32 cellular contexts compared by ENCODE assay signal in the genomic region with DNA sequence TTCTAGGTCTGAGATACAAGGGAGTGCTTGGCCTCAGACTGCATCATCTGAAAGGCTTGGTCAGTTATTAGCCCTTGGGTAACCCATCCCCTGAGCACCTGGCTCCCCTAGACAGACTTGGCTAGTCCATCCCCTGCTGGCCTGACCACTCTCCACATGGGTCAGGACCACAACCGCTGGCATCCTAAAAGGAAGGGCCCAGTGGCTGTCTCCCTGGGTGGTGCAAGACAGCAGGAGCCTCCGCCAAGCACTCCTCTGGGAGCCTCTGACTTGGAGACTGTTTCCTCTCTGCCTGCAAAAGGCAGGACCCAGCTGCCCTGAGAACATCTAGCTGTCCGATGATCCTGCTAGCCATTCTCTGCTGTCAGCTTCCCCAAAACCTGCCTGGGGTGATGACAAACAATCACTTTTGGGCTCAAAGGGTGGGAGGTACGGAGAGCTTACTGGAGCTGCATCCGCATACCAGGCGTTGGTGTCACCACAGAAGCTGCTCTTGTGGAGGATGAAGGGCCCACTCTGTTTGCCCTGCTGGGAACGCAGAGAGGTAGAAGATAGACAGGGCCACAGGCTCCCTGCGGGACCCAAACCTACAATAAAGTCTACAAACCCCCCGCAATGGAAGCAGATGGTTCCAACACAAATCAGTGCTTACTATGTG.
DNase-seq lines count a peak whose midpoint lies in the region; ATAC-seq, FAIRE-seq and TF ChIP-seq lines count a peak whose summit lies in the region.
"Had no signal": no experiment of that assay in that cellular context is flagged by ENCODE, and none has a peak within 500 bp of the region (broad histone marks: within the 10 kb centered on the region; RNA-seq: fewer than 3 reads in every experiment).

No MANE protein-coding gene starts in this region.

- peak overlapping the region; percentile 63; the same call in 1 of the 2 replicates for H2BK5ac ChIP-seq in H1 (ENCODE audit: low read depth, low read length)

- no TSS peak for BruUV-seq in Caco-2 (replicated peaks; lab: Mats Ljungman, UMichigan)

- H4K20me1 ChIP-seq in H1 (replicated peaks in 1 of 2; ENCODE audit: control insufficient read depth in 1 of 2, insufficient read depth in 2 of 2, low read length in 2 of 2) = no peaks in the 10 kb centered on the region

- no peaks in the 10 kb centered on the region for H3K36me3 ChIP-seq in Caco-2 (ENCODE audit: control insufficient read depth, insufficient read depth, low read length)
- no peaks in the 10 kb centered on the region for H3K36me3 ChIP-seq in HUES6 (ENCODE audit: control insufficient read depth, insufficient read depth, low read length)
- H3K36me3 ChIP-seq in H1 (ENCODE audit: control insufficient read depth in 2 of 4, insufficient read depth in 4 of 4, low read length in 3 of 4) = no peaks in the 10 kb centered on the region
- H3K36me3 ChIP-seq in mesodermal cell (ENCODE audit: control insufficient read depth, insufficient read depth, low read length) = no peaks in the 10 kb centered on the region
- H3K36me3 ChIP-seq: colonic mucosa, pancreas, thoracic aorta, vagina had no signal

- TF ChIP-seq CTCF in Caco-2 (IDR thresholded peaks at IDR 0.05; ENCODE audit: insufficient read depth in 1 of 2, low read depth in 1 of 2, low read length in 1 of 2, severe bottlenecking in 1 of 2, unreplicated experiment in 1 of 2) (no peak), H1 (IDR thresholded peaks at IDR 0.05; ENCODE audit: control extremely low read depth in 1 of 3, insufficient read depth in 1 of 3, low read depth in 1 of 3, low read length in 3 of 3) (no peak)

- H2BK12ac ChIP-seq in H1 (ENCODE audit: low read depth, low read length) = peak overlapping the region; percentile 90

- peak overlapping the region; percentile 24; the same call in 1 of the 2 replicates for H2AFZ ChIP-seq in H1 (ENCODE audit: low read length)

- H3K4ac ChIP-seq in H1 (replicated peaks; ENCODE audit: insufficient read length, low read depth, low read length) = peak overlapping the region; percentile 61

- 72% methylated on average over 9 of the region's 9 CpGs; no CpG with 5 or more reads in 1 of the 2 experiments for WGBS in H1 (ENCODE audit: extremely low coverage in 1 of 2, insufficient coverage in 1 of 2, insufficient read length in 1 of 2, insufficient replicate concordance in 2 of 2, low coverage in 1 of 2, low lambda C conversion rate in 2 of 2, missing lambda C conversion rate in 1 of 2), 2 experiments
- WGBS in mesodermal cell (ENCODE audit: insufficient coverage in 2 of 2), 2 experiments = 49 to 64% methylated on average over 6 to 8 of the region's 9 CpGs

- no peaks in the 10 kb centered on the region for H3K79me1 ChIP-seq in H1 (ENCODE audit: low read depth, low read length)

- no peak overlapping the region for H3K56ac ChIP-seq in H1 (replicated peaks; ENCODE audit: insufficient read length, low read depth, low read length)

- 0 out of 2 replicates have a peak overlapping the region, but pooled peaks have one; percentile 84 for H2BK15ac ChIP-seq in H1 (ENCODE audit: low read length)

- ATAC-seq in GM18861 (IDR thresholded peaks at IDR 0.05; ENCODE audit: unreplicated experiment) = no peak
- ATAC-seq in GM18909 (IDR thresholded peaks at IDR 0.05; ENCODE audit: poor library complexity, unreplicated experiment) = no peak
- ATAC-seq: activated CD8-positive, alpha-beta T cell treated with anti-CD3 and anti-CD28 coated beads, Interleukin-2, amount 10 ng/mL, durations not matched to agents 7 days and 5 days; pancreas; stimulated activated naive CD8-positive, alpha-beta T cell treated with anti-CD3 and anti-CD28 coated beads, Interleukin-15, amount 100 ng/mL, for 72 hours had no signal

- peak overlapping the region; percentile 9 for H3K27ac Mint-ChIP-seq in Caco-2 (ENCODE audit: unreplicated experiment)
- H3K27ac Mint-ChIP-seq in immature natural killer cell = no peak overlapping the region
- H3K27ac Mint-ChIP-seq: activated CD8-positive, alpha-beta T cell treated with anti-CD3 and anti-CD28 coated beads, Interleukin-2, amount 10 ng/mL, durations not matched to agents 7 days and 5 days; activated naive CD4-positive, alpha-beta T cell treated with anti-CD3 and anti-CD28 coated beads, Interleukin-2, amount 50 U/mL, for 24 hours had no signal

- H3K79me2 ChIP-seq in H1 (ENCODE audit: control insufficient read depth in 1 of 2, insufficient read depth in 2 of 2, low read length in 2 of 2) = no peaks in the 10 kb centered on the region

- peak overlapping the region; percentile 53 for H3K18ac ChIP-seq in H1 (ENCODE audit: extremely low read depth, low read length)

- H3K36me3 Mint-ChIP-seq in Caco-2 (ENCODE audit: insufficient read depth, unreplicated experiment) (no peaks in the 10 kb centered on the region), immature natural killer cell (no peaks in the 10 kb centered on the region)
- H3K36me3 Mint-ChIP-seq: activated naive CD4-positive, alpha-beta T cell treated with anti-CD3 and anti-CD28 coated beads, Interleukin-2, amount 50 U/mL, for 24 hours had no signal

- no peak overlapping the region for H3K23ac ChIP-seq in H1 (ENCODE audit: insufficient read length)

- no peak overlapping the region for H3K4me3 ChIP-seq in Caco-2 (ENCODE audit: low read depth, low read length)
- H3K4me3 ChIP-seq in HUES6 (ENCODE audit: low read depth, low read length) = peak overlapping the region; percentile 22; the same call in 1 of the 2 replicates
- H3K4me3 ChIP-seq in H1 (ENCODE audit: extremely low read depth in 1 of 4, insufficient read depth in 2 of 4, low read depth in 3 of 4, low read length in 4 of 4) = peak overlapping the region in 1 of 4 experiments; percentile 40; a peak in 2 of 8 replicates
- H3K4me3 ChIP-seq in mesodermal cell (ENCODE audit: extremely low read depth, insufficient read depth, low read length, poor library complexity, severe bottlenecking) = no peak overlapping the region
- H3K4me3 ChIP-seq: colonic mucosa, pancreas, thoracic aorta, vagina had no signal

- H3K27me3 ChIP-seq in Caco-2 (replicated peaks; ENCODE audit: control insufficient read depth, insufficient read depth, low read length) (no peaks in the 10 kb centered on the region), HUES6 (ENCODE audit: control insufficient read depth, insufficient read depth, low read length) (no peaks in the 10 kb centered on the region), H1 (replicated peaks in 1 of 4; ENCODE audit: control insufficient read depth in 3 of 4, extremely low read depth in 1 of 4, insufficient read depth in 3 of 4, low read length in 3 of 4) (no peaks in the 10 kb centered on the region; a peak in 1 of 7 replicates)
- H3K27me3 ChIP-seq: colonic mucosa, pancreas, vagina had no signal

- H2BK20ac ChIP-seq in H1 (ENCODE audit: low read length) = peak overlapping the region; percentile 86; the same call in 1 of the 2 replicates

- peaks cover 4% of the 10 kb centered on the region for H3K27me3 Mint-ChIP-seq in Caco-2 (ENCODE audit: insufficient read depth, unreplicated experiment)
- H3K27me3 Mint-ChIP-seq in immature natural killer cell (ENCODE audit: low read depth in 3 of 3) = peaks cover 2 to 7% (median 6%) of the 10 kb centered on the region in 3 donors

- H3K27ac ChIP-seq in HUES6 (ENCODE audit: low read depth, low read length) = no peak overlapping the region
- H3K27ac ChIP-seq in H1 (ENCODE audit: low read depth, low read length) = no peak overlapping the region
- peak overlapping the region; percentile 50 for H3K27ac ChIP-seq in mesodermal cell (ENCODE audit: low read depth, low read length, severe bottlenecking)
- H3K27ac ChIP-seq: C4-2B, colonic mucosa, pancreas, thoracic aorta, vagina had no signal

- peak overlapping the region; percentile 43 to 58 for H3K4me2 ChIP-seq in H1 (ENCODE audit: insufficient read depth in 1 of 2, low read depth in 2 of 2, low read length in 2 of 2)

- H3K9ac ChIP-seq in HUES6 (ENCODE audit: low read length) = no peak overlapping the region
- no peak overlapping the region for H3K9ac ChIP-seq in H1 (replicated peaks in 1 of 4; ENCODE audit: extremely low read depth in 1 of 4, low read depth in 3 of 4, low read length in 3 of 4)

- DNase-seq in Caco-2 = no peak
- no peak for DNase-seq in H1 (ENCODE audit: low read depth in 1 of 2, low spot score in 2 of 2)
- DNase-seq in epidermal melanocyte (ENCODE audit: insufficient read length, low spot score) = no peak
- DNase-seq in immature natural killer cell = no peak
- DNase-seq: activated CD4-positive, alpha-beta T cell treated with anti-CD3 and anti-CD28 coated beads for 4 hours; activated CD8-positive, alpha-beta T cell treated with anti-CD3 and anti-CD28 coated beads, Interleukin-2, amount 10 ng/mL, durations not matched to agents 7 days and 5 days; activated T-cell treated with anti-CD3 and anti-CD28 coated beads for 4 hours; colonic mucosa; COR-L47; DMS79 treated with DMSO at 0.1 percent for 48 hours; effector CD8-positive, alpha-beta T cell; Karpas-422; NCI-H1436; NCI-H2081; NCI-H2227 treated with DMSO at 0.1 percent for 48 hours; NCI-H526 treated with DMSO at 0.1 percent for 48 hours; pancreas; Right ventricle myocardium superior; small intestine; stimulated activated CD4-positive, alpha-beta T cell treated with anti-CD3 and anti-CD28 coated beads, Interleukin-1b, Interleukin-23, amount 100 ng/mL, for 48 hours; stimulated activated naive CD8-positive, alpha-beta T cell treated with anti-CD3 and anti-CD28 coated beads, Interleukin-15, amount 100 ng/mL, for 72 hours; T-helper 2 cell had no signal

- no peak for TF ChIP-seq POLR2A in H1 (IDR thresholded peaks at IDR 0.05; ENCODE audit: control extremely low read depth in 1 of 2, low read depth in 2 of 2, low read length in 2 of 2)

- H3K9me3 ChIP-seq in Caco-2 (no peaks in the 10 kb centered on the region), HUES6 (ENCODE audit: control insufficient read depth, insufficient read depth, low read depth, low read length) (peaks cover 4% of the 10 kb centered on the region; the same call in 1 of the 2 replicates), H1 (ENCODE audit: insufficient read depth in 2 of 2, low read depth in 1 of 2, low read length in 1 of 2) (0 out of 4 replicates have a peak, but pooled peaks cover 0 to 2% of the 10 kb centered on the region in 2 experiments), mesodermal cell (ENCODE audit: control insufficient read depth, low read length) (peaks cover 8% of the 10 kb centered on the region)
- H3K9me3 ChIP-seq: colonic mucosa, pancreas, thoracic aorta, vagina had no signal

- FAIRE-seq in H1 (lab: Jason Lieb, UNC) = no peak
- FAIRE-seq: GM19239, H54, pancreas, small intestine had no signal

- H3K14ac ChIP-seq in H1 (ENCODE audit: insufficient read length) = no peak overlapping the region

- no peak overlapping the region for H2BK120ac ChIP-seq in H1 (replicated peaks; ENCODE audit: low read depth, low read length)

- H3K4me3 Mint-ChIP-seq in Caco-2 (ENCODE audit: unreplicated experiment) (no peak overlapping the region), immature natural killer cell (no peak overlapping the region)
- H3K4me3 Mint-ChIP-seq: activated CD8-positive, alpha-beta T cell treated with anti-CD3 and anti-CD28 coated beads, Interleukin-2, amount 10 ng/mL, durations not matched to agents 7 days and 5 days; activated naive CD4-positive, alpha-beta T cell treated with anti-CD3 and anti-CD28 coated beads, Interleukin-2, amount 50 U/mL, for 24 hours; stimulated activated naive CD8-positive, alpha-beta T cell treated with anti-CD3 and anti-CD28 coated beads, Interleukin-15, amount 100 ng/mL, for 72 hours had no signal

- H4K91ac ChIP-seq in H1 (replicated peaks; ENCODE audit: insufficient read length, low read length) = no peak overlapping the region

- H3K4me1 Mint-ChIP-seq in Caco-2 (ENCODE audit: low read depth, unreplicated experiment) (peaks cover 9% of the 10 kb centered on the region), immature natural killer cell (no peaks in the 10 kb centered on the region)
- H3K4me1 Mint-ChIP-seq: activated naive CD4-positive, alpha-beta T cell treated with anti-CD3 and anti-CD28 coated beads, Interleukin-2, amount 50 U/mL, for 24 hours; stimulated activated naive CD8-positive, alpha-beta T cell treated with anti-CD3 and anti-CD28 coated beads, Interleukin-15, amount 100 ng/mL, for 72 hours had no signal

- no peak overlapping the region for H4K5ac ChIP-seq in H1 (ENCODE audit: insufficient read length, low read depth, low read length)

- intact Hi-C loops in Caco-2 (cut with micrococcal nuclease; ENCODE audit: unreplicated experiment) = no loop called here

- TF ChIP-seq RAD21 in H1 (IDR thresholded peaks at IDR 0.05 in 1 of 2, conservative IDR thresholded peaks at IDR 0.05 in 1 of 2; ENCODE audit: low read depth in 2 of 2, low read length in 2 of 2) = no peak

- no peak for TF ChIP-seq EP300 in H1 (IDR thresholded peaks at IDR 0.05; ENCODE audit: borderline replicate concordance in 1 of 2, low read depth in 2 of 2, low read length in 2 of 2)

- H2AK5ac ChIP-seq in H1 (ENCODE audit: low read depth, low read length) = no peak overlapping the region

- CTCF ChIA-PET in Caco-2 (lab: Charles Lee) (interaction anchor here (0.6 kb wide), 1 partner anchor 399 kb away, joined by 3 read pairs; no protein-coding TSS in a partner anchor), H1 (lab: Charles Lee; ENCODE audit: partially characterized antibody) (interaction anchor here (0.6 to 6.7 kb wide), 4 partner anchors 11 to 891 kb away, joined by 3 to 43 read pairs (median 4); no protein-coding TSS in a partner anchor)

- POLR2A ChIA-PET in Caco-2 (lab: Charles Lee) (no interaction called here), H1 (lab: Charles Lee; ENCODE audit: partially characterized antibody) (interaction anchor here (0.8 to 1.2 kb wide), 3 partner anchors 21 to 54 kb away, joined by 3 read pairs; no protein-coding TSS in a partner anchor)

- H3K9me3 Mint-ChIP-seq in Caco-2 (ENCODE audit: unreplicated experiment) (no peaks in the 10 kb centered on the region), immature natural killer cell (no peaks in the 10 kb centered on the region)
- H3K9me3 Mint-ChIP-seq: activated naive CD4-positive, alpha-beta T cell treated with anti-CD3 and anti-CD28 coated beads, Interleukin-2, amount 50 U/mL, for 24 hours; stimulated activated naive CD8-positive, alpha-beta T cell treated with anti-CD3 and anti-CD28 coated beads, Interleukin-15, amount 100 ng/mL, for 72 hours had no signal

- H3K23me2 ChIP-seq in H1 (ENCODE audit: low read depth, low read length) = no peaks in the 10 kb centered on the region

- no peak overlapping the region for H4K8ac ChIP-seq in H1 (ENCODE audit: extremely low read depth, insufficient read depth, low read length)

- peaks cover 20% of the 10 kb centered on the region for H3K4me1 ChIP-seq in Caco-2
- peaks cover 25% of the 10 kb centered on the region for H3K4me1 ChIP-seq in HUES6 (ENCODE audit: control insufficient read depth, insufficient read depth, low read length)
- peaks cover 6 to 19% (median 14%) of the 10 kb centered on the region in 4 experiments for H3K4me1 ChIP-seq in H1 (replicated peaks in 1 of 4; ENCODE audit: control insufficient read depth in 3 of 4, insufficient read depth in 4 of 4, low read length in 3 of 4)
- H3K4me1 ChIP-seq in mesodermal cell (ENCODE audit: control insufficient read depth, insufficient read depth, low read length, poor library complexity, severe bottlenecking) = peaks cover 25% of the 10 kb centered on the region
- H3K4me1 ChIP-seq: colonic mucosa, pancreas, vagina had no signal
